8 cellular contexts compared by ENCODE assay signal in genomic region chr15:26082833-26083174, GRCh38.
DNase-seq lines count a peak whose midpoint lies in the region; ATAC-seq and TF ChIP-seq lines count a peak whose summit lies in the region.

No MANE protein-coding gene starts in this region.

- TF ChIP-seq CTCF in choroid plexus epithelial cell (conservative IDR thresholded peaks at IDR 0.05; ENCODE audit: low read depth, low read length) (no peak), vagina (IDR thresholded peaks at IDR 0.05) (no peak)

- no peak for ATAC-seq in HG03135 (IDR thresholded peaks at IDR 0.05; ENCODE audit: unreplicated experiment)

- H3K36me3 ChIP-seq in mesodermal cell (ENCODE audit: control insufficient read depth, insufficient read depth, low read length) (no peaks in the 10 kb centered on the region), vagina (no peaks in the 10 kb centered on the region)

- no peaks in the 10 kb centered on the region for H3K4me1 ChIP-seq in mesodermal cell (ENCODE audit: control insufficient read depth, insufficient read depth, low read length, poor library complexity, severe bottlenecking)
- no peaks in the 10 kb centered on the region for H3K4me1 ChIP-seq in vagina

- H3K27me3 ChIP-seq in vagina: no peaks in the 10 kb centered on the region

- peak; percentile 55 for DNase-seq in NCI-H1105 treated with DMSO at 0.1 percent for 48 hours (lab: John Stamatoyannopoulos, UW)
- no peak for DNase-seq in NCI-H1105 (lab: John Stamatoyannopoulos, UW)
- DNase-seq in NCI-H2171 treated with DMSO at 0.1 percent for 48 hours (lab: John Stamatoyannopoulos, UW): peak; percentile 86
- peak; percentile 34 for DNase-seq in choroid plexus epithelial cell (ENCODE audit: low read depth)
- DNase-seq in vagina (ENCODE audit: extremely low spot score in 2 of 2): no peak
- no peak for DNase-seq in posterior cingulate gyrus

- no peak for TF ChIP-seq POLR2A in vagina (IDR thresholded peaks at IDR 0.05)

- H3K27ac ChIP-seq in mesodermal cell (ENCODE audit: low read depth, low read length, severe bottlenecking) (peak overlapping the region; percentile 86), vagina (peak overlapping the region; percentile 85)

- H3K4me3 ChIP-seq in choroid plexus epithelial cell (ENCODE audit: low read depth, low read length): peak overlapping the region; percentile 79
- peak overlapping the region; percentile 58 for H3K4me3 ChIP-seq in mesodermal cell (ENCODE audit: extremely low read depth, insufficient read depth, low read length, poor library complexity, severe bottlenecking)
- peak overlapping the region; percentile 54 to 86 for H3K4me3 ChIP-seq in vagina

- intact Hi-C loops in vagina (cut with DNase I) (no loop called here), posterior cingulate gyrus (cut with DNase I) (no loop called here)

- WGBS in mesodermal cell (ENCODE audit: insufficient coverage in 2 of 2), 2 experiments: 41 to 54% methylated on average over 6 to 10 of the region's 10 CpGs

- H3K9me3 ChIP-seq in mesodermal cell (ENCODE audit: control insufficient read depth, low read length): no peaks in the 10 kb centered on the region
- H3K9me3 ChIP-seq in vagina: no peaks in the 10 kb centered on the region

Comparison
In these comparisons a context has a peak if more than half of its experiments do, and no peak if none do; other contexts are left out.
1. DNase-seq: peak in NCI-H1105 treated with DMSO at 0.1 percent for 48 hours (single experiment), NCI-H2171 treated with DMSO at 0.1 percent for 48 hours (single experiment) and choroid plexus epithelial cell (single experiment); none in NCI-H1105 (single experiment), vagina (0 of 2) and posterior cingulate gyrus (0 of 10).
2. Peak in every context shown above with its lines, with median percentiles within 50 percentile points of each other: H3K4me3 ChIP-seq.